Comparison of ENCODE assay signal across 8 cellular contexts in genomic region chr11:116772443-116773202, GRCh38. TPM values are rescaled to one million over a fixed set of nuclear protein-coding genes. Genes with fewer than 3 reads are reported as not detected.
DNase-seq lines count a peak whose midpoint lies in the region; ATAC-seq and TF ChIP-seq lines count a peak whose summit lies in the region.

TSS of gene BUD13 (minus strand) at chr11:116772987. CDS start at chr11:116772964, 23 bp downstream.

- ATAC-seq in GM19035 (IDR thresholded peaks at IDR 0.05; ENCODE audit: unreplicated experiment), result peak; percentile 91
- peak; percentile 83 for ATAC-seq in HG03342 (IDR thresholded peaks at IDR 0.05; ENCODE audit: unreplicated experiment)
- ATAC-seq in activated CD4-positive, alpha-beta T cell treated with anti-CD3 and anti-CD28 coated beads for 36 hours, result peak; percentile 91

- H3K36me3 Mint-ChIP-seq in activated CD4-positive, alpha-beta T cell treated with anti-CD3 and anti-CD28 coated beads for 36 hours (ENCODE audit: low read depth), result peaks cover 44% of the 10 kb centered on the region

- intact Hi-C loops in activated CD4-positive, alpha-beta T cell treated with anti-CD3 and anti-CD28 coated beads for 36 hours (cut with DNase I, micrococcal nuclease), result loop anchor here (1.0 to 5.0 kb wide), 12 partner anchors 16 to 1270 kb away; partner anchors contain the start of genes PAFAH1B2 (in 2 of the 2), PCSK7 (in 2 of the 2), RNF214 (in 2 of the 2) and ZPR1 (in 2 of the 2)

- TF ChIP-seq CTCF in choroid plexus epithelial cell (conservative IDR thresholded peaks at IDR 0.05; ENCODE audit: low read depth, low read length), result no peak

- DNase-seq in AG20443 (ENCODE audit: low spot score) (peak; percentile 96), NCI-H524 (lab: John Stamatoyannopoulos, UW) (peak; percentile 42 to 81), choroid plexus epithelial cell (ENCODE audit: low read depth) (peak; percentile 81), kidney tubule cell (ENCODE audit: low spot score) (peak; percentile 89)
- peak; percentile 97 for DNase-seq in activated CD4-positive, alpha-beta T cell treated with anti-CD3 and anti-CD28 coated beads for 36 hours
- peak; percentile 93 to 95 for DNase-seq in stimulated activated CD4-positive, alpha-beta T cell treated with anti-CD3 and anti-CD28 coated beads, Interleukin-1b, Interleukin-23, amount 100 ng/mL, for 4 hours (ENCODE audit: low read depth in 2 of 2)

- H3K4me3 Mint-ChIP-seq in activated CD4-positive, alpha-beta T cell treated with anti-CD3 and anti-CD28 coated beads for 36 hours, result peak within 1 kb of the TSS; percentile 95

- peak within 1 kb of the TSS; percentile 98 for H3K27ac Mint-ChIP-seq in activated CD4-positive, alpha-beta T cell treated with anti-CD3 and anti-CD28 coated beads for 36 hours

- POLR2A ChIA-PET in activated CD4-positive, alpha-beta T cell treated with anti-CD3 and anti-CD28 coated beads for 36 hours (lab: Charles Lee), result interaction anchor here (1.0 kb wide), 1 partner anchor 15 kb away, joined by 3 read pairs; the partner anchor contains the start of gene ZPR1

- H3K27me3 Mint-ChIP-seq in activated CD4-positive, alpha-beta T cell treated with anti-CD3 and anti-CD28 coated beads for 36 hours, result no peaks in the 10 kb centered on the region

- peaks cover 56% of the 10 kb centered on the region for H3K4me1 Mint-ChIP-seq in activated CD4-positive, alpha-beta T cell treated with anti-CD3 and anti-CD28 coated beads for 36 hours

- H3K4me3 ChIP-seq in choroid plexus epithelial cell (ENCODE audit: low read depth, low read length), result peak within 1 kb of the TSS; percentile 96

- H3K9me3 Mint-ChIP-seq in activated CD4-positive, alpha-beta T cell treated with anti-CD3 and anti-CD28 coated beads for 36 hours (ENCODE audit: low read depth), result no peaks in the 10 kb centered on the region

- CTCF ChIA-PET in activated CD4-positive, alpha-beta T cell treated with anti-CD3 and anti-CD28 coated beads for 36 hours (lab: Charles Lee), result interaction anchor here (0.6 to 3.7 kb wide), 9 partner anchors 10 to 653 kb away, joined by 3 to 21 read pairs (median 4); partner anchors contain the start of gene APOA5

RNA-seq across cellular contexts. Expression of gene BUD13, which starts in this region (rescaled TPM):
- total RNA-seq in activated CD4-positive, alpha-beta T cell treated with anti-CD3 and anti-CD28 coated beads for 36 hours, result 10 to 100 TPM; 30.2 to 35.6 TPM

Comparison
In these comparisons a context has a peak if more than half of its experiments do, and no peak if none do; other contexts are left out.
1. Peak in every context shown above with its lines: DNase-seq, ATAC-seq and H3K4me3 ChIP-seq.